ENCODE assay signal across 18 cellular contexts in genomic region chr1:118275716-118276115, GRCh38.
"Had no signal": no experiment of that assay in that cellular context is flagged by ENCODE, and none has a peak within 500 bp of the region (broad histone marks: within the 10 kb centered on the region; RNA-seq: fewer than 3 reads in every experiment).

No MANE protein-coding gene starts in this region.

- FAIRE-seq: frontal cortex, TTC549 had no signal

- H3K4me3 ChIP-seq: coronary artery, heart left ventricle, right lobe of liver, smooth muscle cell, stomach, testis, upper lobe of right lung had no signal

- H3K27ac Mint-ChIP-seq: activated CD4-positive, alpha-beta T cell treated with anti-CD3 and anti-CD28 coated beads, Interleukin-2, amount 10 ng/mL, durations not matched to agents 24 days and 14 days; activated naive CD8-positive, alpha-beta T cell treated with anti-CD3 and anti-CD28 coated beads, Interleukin-2, amount 10 ng/mL, durations not matched to agents 7 days and 5 days; activated T-helper 1 cell treated with anti-CD3 and anti-CD28 coated beads, Interleukin-12 subunit alpha, Interleukin-12 subunit beta, Interleukin-2, Interleukin-4 antibody, amounts not matched to agents 30 ng/mL and 10 ng/mL and 1 ng/mL, durations not matched to agents 14 hours and 24 hours and 36 hours; immature natural killer cell; nephron progenitor cell had no signal

- H3K4me1 ChIP-seq: heart left ventricle, right lobe of liver, stomach, testis, upper lobe of right lung had no signal

- DNase-seq: activated CD4-positive, alpha-beta T cell treated with anti-CD3 and anti-CD28 coated beads, Interleukin-2, amount 10 ng/mL, durations not matched to agents 24 days and 14 days; activated CD4-positive, CD25-positive, alpha-beta regulatory T cell; activated naive CD4-positive, alpha-beta T cell; activated naive CD8-positive, alpha-beta T cell treated with anti-CD3 and anti-CD28 coated beads, Interleukin-2, amount 10 ng/mL, durations not matched to agents 7 days and 5 days; central memory CD4-positive, alpha-beta T cell; immature natural killer cell; nephron progenitor cell; right lobe of liver; stomach; testis; upper lobe of right lung had no signal

- H3K4me2 ChIP-seq: smooth muscle cell had no signal

- H3K4me1 Mint-ChIP-seq: activated CD4-positive, alpha-beta T cell treated with anti-CD3 and anti-CD28 coated beads, Interleukin-2, amount 10 ng/mL, durations not matched to agents 24 days and 14 days; activated naive CD8-positive, alpha-beta T cell treated with anti-CD3 and anti-CD28 coated beads, Interleukin-2, amount 10 ng/mL, durations not matched to agents 7 days and 5 days; immature natural killer cell had no signal

- H3K27me3 Mint-ChIP-seq: activated CD4-positive, alpha-beta T cell treated with anti-CD3 and anti-CD28 coated beads, Interleukin-2, amount 10 ng/mL, durations not matched to agents 24 days and 14 days; activated naive CD8-positive, alpha-beta T cell treated with anti-CD3 and anti-CD28 coated beads, Interleukin-2, amount 10 ng/mL, durations not matched to agents 7 days and 5 days had no signal

- H3K36me3 Mint-ChIP-seq: activated naive CD8-positive, alpha-beta T cell treated with anti-CD3 and anti-CD28 coated beads, Interleukin-2, amount 10 ng/mL, durations not matched to agents 7 days and 5 days; brain had no signal

- H3K36me3 ChIP-seq: heart left ventricle, right lobe of liver, stomach, upper lobe of right lung had no signal

- H3K27ac ChIP-seq: coronary artery, heart left ventricle, right lobe of liver, stomach, testis, upper lobe of right lung had no signal

- H3K27me3 ChIP-seq: heart left ventricle, right lobe of liver, stomach, testis, upper lobe of right lung had no signal

- H3K4me3 Mint-ChIP-seq: activated CD4-positive, alpha-beta T cell treated with anti-CD3 and anti-CD28 coated beads, Interleukin-2, amount 10 ng/mL, durations not matched to agents 24 days and 14 days; activated naive CD8-positive, alpha-beta T cell treated with anti-CD3 and anti-CD28 coated beads, Interleukin-2, amount 10 ng/mL, durations not matched to agents 7 days and 5 days; activated T-helper 1 cell treated with anti-CD3 and anti-CD28 coated beads, Interleukin-12 subunit alpha, Interleukin-12 subunit beta, Interleukin-2, Interleukin-4 antibody, amounts not matched to agents 30 ng/mL and 10 ng/mL and 1 ng/mL, durations not matched to agents 14 hours and 24 hours and 36 hours; brain; immature natural killer cell; nephron progenitor cell had no signal

- H3K9me3 ChIP-seq: right lobe of liver, testis, upper lobe of right lung had no signal

- ATAC-seq: heart left ventricle, right lobe of liver, upper lobe of right lung had no signal

- H3K9me3 Mint-ChIP-seq: activated naive CD8-positive, alpha-beta T cell treated with anti-CD3 and anti-CD28 coated beads, Interleukin-2, amount 10 ng/mL, durations not matched to agents 7 days and 5 days had no signal
